8 cellular contexts compared by ENCODE assay signal in genomic region chr1:224329842-224330753, GRCh38. TPM values are rescaled to one million over a fixed set of nuclear protein-coding genes. Genes with fewer than 3 reads are reported as not detected.
DNase-seq lines count a peak whose midpoint lies in the region; ATAC-seq, FAIRE-seq and TF ChIP-seq lines count a peak whose summit lies in the region.

NVL (minus strand) TSS chr1:224330172; CDS start chr1:224330127, 45 bp downstream.

- H3K27ac Mint-ChIP-seq in activated naive CD8-positive, alpha-beta T cell treated with anti-CD3 and anti-CD28 coated beads, Interleukin-2, amount 50 U/mL, for 24 hours = peak within 1 kb of the TSS; percentile 100

- H3K4me1 Mint-ChIP-seq in activated naive CD8-positive, alpha-beta T cell treated with anti-CD3 and anti-CD28 coated beads, Interleukin-2, amount 50 U/mL, for 24 hours = peaks cover 50% of the 10 kb centered on the region

- H3K9me3 Mint-ChIP-seq in activated naive CD8-positive, alpha-beta T cell treated with anti-CD3 and anti-CD28 coated beads, Interleukin-2, amount 50 U/mL, for 24 hours = no peaks in the 10 kb centered on the region

- H3K36me3 ChIP-seq in cardiac muscle cell = no peaks in the 10 kb centered on the region
- H3K36me3 ChIP-seq in parathyroid adenoma (ENCODE audit: control insufficient read depth, insufficient read depth, low read length) = no peaks in the 10 kb centered on the region
- H3K36me3 ChIP-seq in tibial artery = peaks cover 0 to 5% (median 0%) of the 10 kb centered on the region in 3 donors

- H3K27me3 Mint-ChIP-seq in activated naive CD8-positive, alpha-beta T cell treated with anti-CD3 and anti-CD28 coated beads, Interleukin-2, amount 50 U/mL, for 24 hours = no peaks in the 10 kb centered on the region

- ATAC-seq in HG02840 (IDR thresholded peaks at IDR 0.05; ENCODE audit: low FRiP score, unreplicated experiment) = peak; percentile 76
- ATAC-seq in activated naive CD8-positive, alpha-beta T cell treated with anti-CD3 and anti-CD28 coated beads, Interleukin-2, amount 50 U/mL, for 24 hours = peak; percentile 89

- peak within 1 kb of the TSS; percentile 93 for H2AFZ ChIP-seq in parathyroid adenoma

- H3K4me3 Mint-ChIP-seq in activated naive CD8-positive, alpha-beta T cell treated with anti-CD3 and anti-CD28 coated beads, Interleukin-2, amount 50 U/mL, for 24 hours = peak within 1 kb of the TSS; percentile 99

- peak; percentile 83 for TF ChIP-seq POLR2A in GM12892 (IDR thresholded peaks at IDR 0.05; ENCODE audit: low read depth, low read length)

- peak; percentile 65 for DNase-seq in GM12892 (ENCODE audit: insufficient read length)
- DNase-seq in NCI-H1436 treated with DMSO at 0.1 percent for 48 hours (lab: John Stamatoyannopoulos, UW) = peak; percentile 77
- DNase-seq in T follicular helper cell (ENCODE audit: low read depth) = peak; percentile 67
- DNase-seq in activated naive CD8-positive, alpha-beta T cell treated with anti-CD3 and anti-CD28 coated beads, Interleukin-2, amount 50 U/mL, for 24 hours = peak; percentile 81
- DNase-seq in cardiac muscle cell (ENCODE audit: low read depth in 1 of 2, low spot score in 1 of 2) = peak; percentile 91 to 94
- peak; percentile 74 to 86 for DNase-seq in tibial artery

- H3K4me2 ChIP-seq in parathyroid adenoma (ENCODE audit: low read length) = peak within 1 kb of the TSS; percentile 51

- H3K79me2 ChIP-seq in parathyroid adenoma = peaks cover 6% of the 10 kb centered on the region

- peak within 1 kb of the TSS; percentile 67 for H3K9ac ChIP-seq in parathyroid adenoma

- no peaks in the 10 kb centered on the region for H3K27me3 ChIP-seq in cardiac muscle cell
- no peaks in the 10 kb centered on the region for H3K27me3 ChIP-seq in parathyroid adenoma (ENCODE audit: control insufficient read depth, insufficient read depth, low read length)
- H3K27me3 ChIP-seq in tibial artery = no peaks in the 10 kb centered on the region

- TF ChIP-seq CTCF in cardiac muscle cell (IDR thresholded peaks at IDR 0.05; ENCODE audit: low read depth, low read length) (no peak), parathyroid adenoma (IDR thresholded peaks at IDR 0.05) (no peak), tibial artery (IDR thresholded peaks at IDR 0.05) (no peak)

- H3K9me3 ChIP-seq in cardiac muscle cell (ENCODE audit: low read depth) (no peaks in the 10 kb centered on the region), parathyroid adenoma (ENCODE audit: control insufficient read depth, low read length) (no peaks in the 10 kb centered on the region), tibial artery (no peaks in the 10 kb centered on the region)

- H3K4me1 ChIP-seq in cardiac muscle cell (ENCODE audit: low read depth) = peaks cover 6% of the 10 kb centered on the region
- H3K4me1 ChIP-seq in parathyroid adenoma = no peaks in the 10 kb centered on the region
- peaks cover 0 to 27% (median 18%) of the 10 kb centered on the region in 4 donors for H3K4me1 ChIP-seq in tibial artery

- H3K4me3 ChIP-seq in cardiac muscle cell (peak within 1 kb of the TSS; percentile 86), parathyroid adenoma (ENCODE audit: low read depth, low read length) (peak within 1 kb of the TSS; percentile 71), tibial artery (peak within 1 kb of the TSS; percentile 71 to 75)

- peaks cover 3% of the 10 kb centered on the region for H3K36me3 Mint-ChIP-seq in activated naive CD8-positive, alpha-beta T cell treated with anti-CD3 and anti-CD28 coated beads, Interleukin-2, amount 50 U/mL, for 24 hours (ENCODE audit: low read depth)

- intact Hi-C loops in tibial artery (cut with DNase I; ENCODE audit: low total_unique reads) = loop anchor here (5.0 kb wide), 1 partner anchor 218 kb away; the partner anchor contains the start of gene FBXO28

- FAIRE-seq in GM12892 (lab: Jason Lieb, UNC) = peak; percentile 91

- peak within 1 kb of the TSS; percentile 99 for H3K27ac ChIP-seq in cardiac muscle cell
- peak within 1 kb of the TSS; percentile 96 for H3K27ac ChIP-seq in parathyroid adenoma
- H3K27ac ChIP-seq in tibial artery = peak within 1 kb of the TSS; percentile 81 to 88

RNA-seq across cellular contexts. Expression of gene NVL, which starts in this region (rescaled TPM):
- 24.1 TPM for polyA plus RNA-seq in GM12892 (2012; ENCODE audit: missing spikeins)
- 32.7 and 33.3 TPM in 2 replicates for total RNA-seq in cardiac muscle cell
- 24.0 and 27.6 TPM in 2 replicates for polyA plus RNA-seq in cardiac muscle cell

Comparison
In these comparisons a context has a peak if more than half of its experiments do, and no peak if none do; other contexts are left out.
1. Peak in every context shown above with its lines: DNase-seq, ATAC-seq, H3K4me3 ChIP-seq and H3K27ac ChIP-seq.